ENCODE assay signal across 8 cellular contexts in the genomic region with DNA sequence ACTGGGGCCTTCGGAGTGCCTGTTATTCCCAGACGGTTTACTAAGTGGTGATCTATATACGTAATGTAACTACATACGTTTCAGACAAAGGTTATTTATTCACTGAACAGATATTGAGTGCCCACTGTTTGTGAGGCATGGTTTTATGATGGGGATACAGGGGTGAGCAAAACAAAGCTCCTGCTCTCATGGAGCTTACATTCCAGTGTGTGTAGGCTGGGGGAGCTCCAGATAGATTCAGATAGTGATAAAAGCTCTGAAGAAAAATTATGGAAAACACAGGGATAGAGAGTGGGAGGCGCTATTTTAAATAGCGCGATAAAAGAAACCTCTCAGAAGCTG. TPM values are rescaled to one million over a fixed set of nuclear protein-coding genes. Genes with fewer than 3 reads are reported as not detected.
DNase-seq lines count a peak whose midpoint lies in the region; TF ChIP-seq lines count a peak whose summit lies in the region.

No MANE protein-coding gene starts in this region.

- peak overlapping the region; percentile 97 for H3K27ac ChIP-seq in BLaER1
- H3K27ac ChIP-seq in neural cell (ENCODE audit: low read length), result peak overlapping the region; percentile 98

- H3K4me1 ChIP-seq in BLaER1, result peaks cover 24% of the 10 kb centered on the region

- no peak for TF ChIP-seq CTCF in neural cell (IDR thresholded peaks at IDR 0.05; ENCODE audit: poor library complexity, severe bottlenecking)

- H3F3A ChIP-seq in neural cell (ENCODE audit: insufficient read depth, low read length, poor library complexity, severe bottlenecking), result no peaks in the 10 kb centered on the region

- H3K27me3 ChIP-seq in BLaER1 (no peaks in the 10 kb centered on the region), neural cell (ENCODE audit: insufficient read depth, low read depth, low read length) (no peaks in the 10 kb centered on the region)

- no peaks in the 10 kb centered on the region for H3K27me3 Mint-ChIP-seq in dendritic cell treated with granulocyte-macrophage colony-stimulating factor and Interleukin-4, amounts not matched to agents 40 ng/mL and 50 ng/mL, for 4 days

- peak overlapping the region; percentile 99 for H3K4me3 Mint-ChIP-seq in dendritic cell treated with granulocyte-macrophage colony-stimulating factor and Interleukin-4, amounts not matched to agents 40 ng/mL and 50 ng/mL, for 4 days

- peaks cover 23% of the 10 kb centered on the region for H3K79me2 ChIP-seq in neural cell (replicated peaks; ENCODE audit: insufficient read depth, low read length)

- peaks cover 43% of the 10 kb centered on the region for H3K4me1 Mint-ChIP-seq in dendritic cell treated with granulocyte-macrophage colony-stimulating factor and Interleukin-4, amounts not matched to agents 40 ng/mL and 50 ng/mL, for 4 days (ENCODE audit: low read depth)

- H2AFZ ChIP-seq in neural cell (ENCODE audit: low read depth, low read length), result peak overlapping the region; percentile 83

- intact Hi-C loops in dendritic cell treated with granulocyte-macrophage colony-stimulating factor and Interleukin-4, amounts not matched to agents 40 ng/mL and 50 ng/mL, for 4 days (cut with micrococcal nuclease), result no loop called here

- peaks cover 47% of the 10 kb centered on the region for H3K36me3 Mint-ChIP-seq in dendritic cell treated with granulocyte-macrophage colony-stimulating factor and Interleukin-4, amounts not matched to agents 40 ng/mL and 50 ng/mL, for 4 days (ENCODE audit: low read depth)

- no peaks in the 10 kb centered on the region for H3K9me2 ChIP-seq in neural cell (ENCODE audit: insufficient read depth, low read length)

- H4K20me1 ChIP-seq in BLaER1 (peaks cover 41% of the 10 kb centered on the region), neural cell (ENCODE audit: insufficient read depth) (no peaks in the 10 kb centered on the region)

- TF ChIP-seq RAD21 in Ishikawa (IDR thresholded peaks at IDR 0.05; ENCODE audit: low read depth) (no peak), neural cell (conservative IDR thresholded peaks at IDR 0.05) (no peak)

- H3K9ac ChIP-seq in BLaER1 (peak overlapping the region; percentile 97), neural cell (ENCODE audit: low read length) (peak overlapping the region; percentile 94)

- H3K9me3 ChIP-seq in BLaER1, result no peaks in the 10 kb centered on the region
- no peaks in the 10 kb centered on the region for H3K9me3 ChIP-seq in neural cell (ENCODE audit: low read length)

- H3K36me3 ChIP-seq in BLaER1 (peaks cover 32% of the 10 kb centered on the region), neural cell (ENCODE audit: insufficient read depth, low read length) (no peaks in the 10 kb centered on the region)

- H3K4me2 ChIP-seq in BLaER1 (peak overlapping the region; percentile 95), neural cell (ENCODE audit: low read length) (peak overlapping the region; percentile 49)

- H3K4me3 ChIP-seq in BLaER1 (peak overlapping the region; percentile 77), neural cell (ENCODE audit: low read length) (peak overlapping the region; percentile 98)

- peak overlapping the region; percentile 98 for H3K27ac Mint-ChIP-seq in dendritic cell treated with granulocyte-macrophage colony-stimulating factor and Interleukin-4, amounts not matched to agents 40 ng/mL and 50 ng/mL, for 4 days

- no peaks in the 10 kb centered on the region for H3K9me3 Mint-ChIP-seq in dendritic cell treated with granulocyte-macrophage colony-stimulating factor and Interleukin-4, amounts not matched to agents 40 ng/mL and 50 ng/mL, for 4 days

- DNase-seq in T1000 (lab: John Stamatoyannopoulos, UW), result no peak
- DNase-seq in NCI-H2107 (lab: John Stamatoyannopoulos, UW), result no peak
- no peak for DNase-seq in NCI-H146 treated with DMSO at 0.1 percent for 48 hours (lab: John Stamatoyannopoulos, UW; ENCODE audit: unreplicated experiment)
- no peak for DNase-seq in superior temporal gyrus (ENCODE audit: extremely low spot score)

- TF ChIP-seq EP300 in Ishikawa (IDR thresholded peaks at IDR 0.05; ENCODE audit: borderline replicate concordance) (no peak; the same call in 1 of the 2 replicates), neural cell (conservative IDR thresholded peaks at IDR 0.05; ENCODE audit: poor library complexity, severe bottlenecking) (no peak)

TF ChIP-seq in Ishikawa, 13 proteins besides CTCF, POLR2A, EP300 and RAD21:
- no peak for TF ChIP-seq TCF12 (IDR thresholded peaks at IDR 0.05; ENCODE audit: low read depth)
- TF ChIP-seq, protein P1, sequence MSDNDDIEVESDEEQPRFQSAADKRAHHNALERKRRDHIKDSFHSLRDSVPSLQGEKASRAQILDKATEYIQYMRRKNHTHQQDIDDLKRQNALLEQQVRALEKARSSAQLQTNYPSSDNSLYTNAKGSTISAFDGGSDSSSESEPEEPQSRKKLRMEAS (IDR thresholded peaks at IDR 0.05), result peak; percentile 1; the same call in 1 of the 2 replicates

TF ChIP-seq in neural cell, 6 proteins besides CTCF, POLR2A, EP300 and RAD21:
- no peak for TF ChIP-seq EZH2 (IDR thresholded peaks at IDR 0.05; ENCODE audit: borderline replicate concordance, insufficient read depth, low read length, poor library complexity, severe bottlenecking)
- no peak for TF ChIP-seq SMC3 (conservative IDR thresholded peaks at IDR 0.05; ENCODE audit: poor library complexity)
- no peak for TF ChIP-seq TAF1 (IDR thresholded peaks at IDR 0.05; ENCODE audit: low read depth)
- TF ChIP-seq POLR2AphosphoS5 (IDR thresholded peaks at IDR 0.05), result no peak
- TF ChIP-seq, protein P2, sequence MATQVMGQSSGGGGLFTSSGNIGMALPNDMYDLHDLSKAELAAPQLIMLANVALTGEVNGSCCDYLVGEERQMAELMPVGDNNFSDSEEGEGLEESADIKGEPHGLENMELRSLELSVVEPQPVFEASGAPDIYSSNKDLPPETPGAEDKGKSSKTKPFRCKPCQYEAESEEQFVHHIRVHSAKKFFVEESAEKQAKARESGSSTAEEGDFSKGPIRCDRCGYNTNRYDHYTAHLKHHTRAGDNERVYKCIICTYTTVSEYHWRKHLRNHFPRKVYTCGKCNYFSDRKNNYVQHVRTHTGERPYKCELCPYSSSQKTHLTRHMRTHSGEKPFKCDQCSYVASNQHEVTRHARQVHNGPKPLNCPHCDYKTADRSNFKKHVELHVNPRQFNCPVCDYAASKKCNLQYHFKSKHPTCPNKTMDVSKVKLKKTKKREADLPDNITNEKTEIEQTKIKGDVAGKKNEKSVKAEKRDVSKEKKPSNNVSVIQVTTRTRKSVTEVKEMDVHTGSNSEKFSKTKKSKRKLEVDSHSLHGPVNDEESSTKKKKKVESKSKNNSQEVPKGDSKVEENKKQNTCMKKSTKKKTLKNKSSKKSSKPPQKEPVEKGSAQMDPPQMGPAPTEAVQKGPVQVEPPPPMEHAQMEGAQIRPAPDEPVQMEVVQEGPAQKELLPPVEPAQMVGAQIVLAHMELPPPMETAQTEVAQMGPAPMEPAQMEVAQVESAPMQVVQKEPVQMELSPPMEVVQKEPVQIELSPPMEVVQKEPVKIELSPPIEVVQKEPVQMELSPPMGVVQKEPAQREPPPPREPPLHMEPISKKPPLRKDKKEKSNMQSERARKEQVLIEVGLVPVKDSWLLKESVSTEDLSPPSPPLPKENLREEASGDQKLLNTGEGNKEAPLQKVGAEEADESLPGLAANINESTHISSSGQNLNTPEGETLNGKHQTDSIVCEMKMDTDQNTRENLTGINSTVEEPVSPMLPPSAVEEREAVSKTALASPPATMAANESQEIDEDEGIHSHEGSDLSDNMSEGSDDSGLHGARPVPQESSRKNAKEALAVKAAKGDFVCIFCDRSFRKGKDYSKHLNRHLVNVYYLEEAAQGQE (IDR thresholded peaks at IDR 0.05; ENCODE audit: borderline replicate concordance), result no peak
- no peak for TF ChIP-seq MXI1 (conservative IDR thresholded peaks at IDR 0.05; ENCODE audit: poor library complexity, severe bottlenecking)

RNA-seq across cellular contexts. Expression of a gene that starts 0.5 kb away (rescaled TPM):
- 20.1 and 24.5 TPM in 2 replicates for polyA plus RNA-seq in neural cell
- polyA minus RNA-seq in neural cell, result 27.1 and 29.0 TPM in 2 replicates
